ENCODE assay signal across 8 cellular contexts in genomic region chr2:85561280-85562212, GRCh38. TPM values are rescaled to one million over a fixed set of nuclear protein-coding genes. Genes with fewer than 3 reads are reported as not detected.
DNase-seq lines count a peak whose midpoint lies in the region; ATAC-seq and TF ChIP-seq lines count a peak whose summit lies in the region.

Gene GGCX, minus strand, starts transcription at chr2:85561493. Its CDS starts 65 bp downstream, at chr2:85561428.

- ATAC-seq in natural killer cell = peak; percentile 95 to 98 (median 95)

- H3K4me3 Mint-ChIP-seq in natural killer cell = peak within 1 kb of the TSS; percentile 95

- POLR2A ChIA-PET in RWPE1 (lab: Yijun Ruan, JAX; ENCODE audit: low non-redundant PET) = interaction anchor here (1.0 to 1.2 kb wide), 2 partner anchors 9 to 14 kb away, joined by 4 to 5 read pairs; no protein-coding TSS in a partner anchor

- H3K36me3 Mint-ChIP-seq in natural killer cell = no peaks in the 10 kb centered on the region

- H3K27ac Mint-ChIP-seq in natural killer cell = peak within 1 kb of the TSS; percentile 91 to 95

- peak within 1 kb of the TSS; percentile 93 for H3K4me3 ChIP-seq in fibroblast of mammary gland (ENCODE audit: control insufficient read depth, low read depth, low read length)

- peak within 1 kb of the TSS; percentile 82 for H3K27ac ChIP-seq in RWPE1

- no peaks in the 10 kb centered on the region for H3K9me3 Mint-ChIP-seq in natural killer cell

- TF ChIP-seq CTCF in RWPE1 (conservative IDR thresholded peaks at IDR 0.05; ENCODE audit: low read depth) (no peak), fibroblast of mammary gland (conservative IDR thresholded peaks at IDR 0.05; ENCODE audit: control insufficient read depth, insufficient read depth, low read depth, low read length) (no peak), natural killer cell (IDR thresholded peaks at IDR 0.05) (no peak)

- DNase-seq in Daoy (ENCODE audit: low read depth) = peak; percentile 96
- peak; percentile 69 for DNase-seq in GOT3 (lab: John Stamatoyannopoulos, UW)
- DNase-seq in LoVo (ENCODE audit: low spot score) = peak; percentile 97
- DNase-seq in RWPE1 (ENCODE audit: low spot score) = peak; percentile 88
- peak; percentile 86 to 90 for DNase-seq in activated T-helper 1 cell treated with anti-CD3 and anti-CD28 coated beads, Interleukin-2, amount 50 U/mL, for 16 hours (ENCODE audit: low read depth in 1 of 2, low spot score in 1 of 2)
- DNase-seq in fibroblast of mammary gland (ENCODE audit: low read depth) = peak; percentile 90
- peak; percentile 86 for DNase-seq in natural killer cell
- peak; percentile 88 to 93 (median 90) for DNase-seq in stimulated activated naive CD4-positive, alpha-beta T cell (lab: John Stamatoyannopoulos, UW)

- intact Hi-C loops in natural killer cell (cut with micrococcal nuclease) = loop anchor here (1.0 to 5.0 kb wide), 4 partner anchors 41 to 233 kb away; partner anchors contain the start of genes C2orf68, ELMOD3, RETSAT and TMEM150A

- H3K4me1 Mint-ChIP-seq in natural killer cell = peaks cover 19 to 24% of the 10 kb centered on the region in 2 donors

- CTCF ChIA-PET in RWPE1 (lab: Yijun Ruan, JAX) = interaction anchor here (0.6 to 1.1 kb wide), 3 partner anchors 10 to 43 kb away, joined by 3 read pairs; no protein-coding TSS in a partner anchor

- H3K27me3 Mint-ChIP-seq in natural killer cell (ENCODE audit: low read depth in 2 of 2) = no peaks in the 10 kb centered on the region

RNA-seq across cellular contexts. Expression of gene GGCX, which starts in this region (rescaled TPM):
- 23.3 and 60.0 TPM in 2 replicates for total RNA-seq in Daoy (2014; rRNA removed; shearing (Covaris generic))
- 10 to 100 TPM; 21.3 to 21.7 (median 21.4) TPM for total RNA-seq in natural killer cell

Comparison
In these comparisons a context has a peak if more than half of its experiments do, and no peak if none do; other contexts are left out.
1. Peak in every context shown above with its lines: DNase-seq, ATAC-seq, H3K4me3 ChIP-seq and H3K27ac ChIP-seq.